8 cellular contexts compared by ENCODE assay signal in genomic region chr9:77977210-77977611, GRCh38. TPM values are rescaled to one million over a fixed set of nuclear protein-coding genes. Genes with fewer than 3 reads are reported as not detected.
DNase-seq lines count a peak whose midpoint lies in the region; ATAC-seq lines count a peak whose summit lies in the region.

No MANE protein-coding gene starts in this region.

- peak; percentile 53 for DNase-seq in AG08396 (ENCODE audit: low spot score)
- peak; percentile 39 for DNase-seq in H4 (ENCODE audit: low spot score)
- DNase-seq in SK-MEL-5 (ENCODE audit: low read depth, low spot score) = peak; percentile 96
- DNase-seq in amygdala (lab: John Stamatoyannopoulos, UW) = peak in 47 of 56 donors; percentile 10 to 82 (median 45)
- DNase-seq in left ventricle myocardium superior = peak; percentile 63
- peak; percentile 19 for DNase-seq in retina

- in situ Hi-C loops in SK-MEL-5 (cut with HindIII; ENCODE audit: low pct_unique_long_range_greater_than_20kb, low sequenced_read_pairs) = no loop called here

- ATAC-seq in left ventricle myocardium superior (peak; percentile 89), HG03175 (IDR thresholded peaks at IDR 0.05; ENCODE audit: unreplicated experiment) (no peak), GM21367 (IDR thresholded peaks at IDR 0.05; ENCODE audit: unreplicated experiment) (no peak)

- intact Hi-C loops in left ventricle myocardium superior (cut with micrococcal nuclease) = loop anchor here (10.0 kb wide), 1 partner anchor 48 kb away; no protein-coding TSS in a partner anchor

RNA-seq across cellular contexts. Expression of gene GNAQ, which starts 54.4 kb away (rescaled TPM):
- total RNA-seq in H4 (2014; rRNA removed; shearing (Covaris generic)) = 17.5 and 20.6 TPM in 2 replicates
- 27.1 and 29.8 TPM in 2 replicates for total RNA-seq in SK-MEL-5 (2014; rRNA removed; shearing (Covaris generic))
- 22.1 and 28.4 TPM in 2 replicates for polyA plus RNA-seq in SK-MEL-5 (2015; cell fraction: cytosol; rRNA removed)
- 20.0 and 20.1 TPM in 2 replicates for polyA plus RNA-seq in SK-MEL-5 (2015; cell fraction: nucleus; rRNA removed)
- 13.7 TPM for total RNA-seq in left ventricle myocardium superior

Comparison
In these comparisons a context has a peak if more than half of its experiments do, and no peak if none do; other contexts are left out.
1. DNase-seq: peak in every context shown above with its lines; median percentile 96 in SK-MEL-5; 63 in left ventricle myocardium superior; 53 in AG08396; 45 in amygdala; 39 in H4; 19 in retina.